In the genomic region with DNA sequence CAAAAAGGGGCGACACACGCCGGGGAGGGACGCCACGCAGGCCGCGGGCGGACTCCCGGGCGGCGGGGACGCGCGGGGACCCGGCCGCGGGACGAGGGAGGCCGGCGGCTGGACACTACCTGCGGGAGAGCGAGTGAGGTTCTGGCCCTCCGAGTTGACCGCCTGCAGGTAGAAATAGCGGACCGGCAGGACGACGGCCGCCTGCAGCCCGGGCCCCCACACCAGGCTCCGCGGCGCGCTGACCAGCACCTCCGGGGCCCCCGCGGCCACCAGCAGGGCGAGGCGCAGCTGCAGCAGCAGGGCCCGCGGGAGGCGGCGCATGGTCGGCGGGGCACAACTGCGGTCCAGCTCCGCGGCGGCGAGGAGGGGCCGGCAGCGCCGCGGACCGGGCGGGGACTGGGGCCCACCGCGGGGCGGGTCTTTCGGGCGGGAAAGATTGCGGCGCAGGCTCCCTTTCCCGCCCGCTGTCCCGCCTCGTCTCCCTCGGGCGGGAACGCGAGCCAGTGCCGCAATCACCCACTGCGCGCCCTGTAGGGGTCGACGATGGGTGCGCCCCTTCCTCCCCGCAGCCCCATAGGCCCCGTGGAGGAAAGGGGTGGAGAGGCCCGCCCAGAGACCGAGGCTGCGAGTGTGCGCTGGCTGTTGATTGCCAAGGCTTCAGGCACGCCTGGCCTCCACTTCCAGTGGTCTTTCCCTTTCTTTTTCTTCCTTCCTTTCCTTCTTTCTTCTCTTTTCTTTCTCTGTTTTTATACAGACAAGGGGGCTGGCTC, we compare ENCODE assay signal across 8 cellular contexts. TPM values are rescaled to one million over a fixed set of nuclear protein-coding genes. Genes with fewer than 3 reads are reported as not detected.
DNase-seq lines count a peak whose midpoint lies in the region; ATAC-seq and TF ChIP-seq lines count a peak whose summit lies in the region.

TSS of gene POGLUT3 (minus strand) at position 339 of the 770 bp plus-strand sequence. CDS start at position 321, 18 bp downstream.

- intact Hi-C loops in Right ventricle myocardium superior (cut with DNase I): loop anchor here (10.0 kb wide), 1 partner anchor 157 kb away; no protein-coding TSS in a partner anchor
- intact Hi-C loops in uterus (cut with DNase I; ENCODE audit: low total_unique reads): no loop called here

- peak; percentile 22 to 36 for TF ChIP-seq POLR2A in uterus (IDR thresholded peaks at IDR 0.05)

- H3K79me2 ChIP-seq in parathyroid adenoma: peaks cover 5% of the 10 kb centered on the region

- ATAC-seq in GM21723 (IDR thresholded peaks at IDR 0.05; ENCODE audit: unreplicated experiment): peak; percentile 64
- ATAC-seq in Right ventricle myocardium superior (ENCODE audit: poor library complexity): peak; percentile 92

- peak within 1 kb of the TSS; percentile 72 for H3K4me2 ChIP-seq in parathyroid adenoma (ENCODE audit: low read length)

- H3K27me3 ChIP-seq in adipocyte (replicated peaks; ENCODE audit: control insufficient read depth, insufficient read depth, low read length): no peaks in the 10 kb centered on the region
- no peaks in the 10 kb centered on the region for H3K27me3 ChIP-seq in parathyroid adenoma (ENCODE audit: control insufficient read depth, insufficient read depth, low read length)
- H3K27me3 ChIP-seq in uterus: no peaks in the 10 kb centered on the region

- no peaks in the 10 kb centered on the region for H3K36me3 ChIP-seq in adipocyte (ENCODE audit: control insufficient read depth, insufficient read depth, low read length, severe bottlenecking)
- H3K36me3 ChIP-seq in parathyroid adenoma (ENCODE audit: control insufficient read depth, insufficient read depth, low read length): no peaks in the 10 kb centered on the region
- H3K36me3 ChIP-seq in uterus: no peaks in the 10 kb centered on the region

- TF ChIP-seq CTCF in parathyroid adenoma (IDR thresholded peaks at IDR 0.05) (no peak), uterus (IDR thresholded peaks at IDR 0.05) (peak in 1 of 4 experiments; percentile 31)

- H3K4me3 ChIP-seq in adipocyte (ENCODE audit: low read length) (peak within 1 kb of the TSS; percentile 86), parathyroid adenoma (ENCODE audit: low read depth, low read length) (peak within 1 kb of the TSS; percentile 68), uterus (peak within 1 kb of the TSS; percentile 55 to 83)

- peaks cover 14% of the 10 kb centered on the region for H3K4me1 ChIP-seq in adipocyte (ENCODE audit: control insufficient read depth, insufficient read depth, low read length)
- peaks cover 12% of the 10 kb centered on the region for H3K4me1 ChIP-seq in parathyroid adenoma
- H3K4me1 ChIP-seq in uterus: no peaks in the 10 kb centered on the region

- H3K27ac ChIP-seq in parathyroid adenoma (peak within 1 kb of the TSS; percentile 94), uterus (peak within 1 kb of the TSS; percentile 96 to 99)

- DNase-seq in Daoy (ENCODE audit: low read depth) (peak; percentile 75), LHCN-M2 (ENCODE audit: low read depth) (peak; percentile 65), SW480 (ENCODE audit: low spot score) (peak; percentile 56), adipocyte (ENCODE audit: low read depth) (peak; percentile 80), Right ventricle myocardium superior (peak; percentile 77), uterus (peak; percentile 45 to 65)

- H3K9ac ChIP-seq in adipocyte (ENCODE audit: low read length) (peak within 1 kb of the TSS; percentile 86), parathyroid adenoma (peak within 1 kb of the TSS; percentile 80)

- no peaks in the 10 kb centered on the region for H3K9me3 ChIP-seq in adipocyte (ENCODE audit: control insufficient read depth, low read length)
- H3K9me3 ChIP-seq in parathyroid adenoma (ENCODE audit: control insufficient read depth, low read length): no peaks in the 10 kb centered on the region
- H3K9me3 ChIP-seq in uterus: no peaks in the 10 kb centered on the region

- peak within 1 kb of the TSS; percentile 87 for H2AFZ ChIP-seq in parathyroid adenoma

RNA-seq across cellular contexts. Expression of gene POGLUT3, which starts in this region (rescaled TPM):
- 16.6 and 23.2 TPM in 2 replicates for total RNA-seq in Daoy (2014; rRNA removed; shearing (Covaris generic))
- 83.2 and 86.9 TPM in 2 replicates for total RNA-seq in LHCN-M2 (2014; rRNA removed)
- polyA plus RNA-seq in LHCN-M2 (2012): 27.6 TPM
- 11.3 TPM for total RNA-seq in Right ventricle myocardium superior
- total RNA-seq in uterus: 100 to 1,000 TPM in 1 of 4 donors, 10 to 100 TPM in 3; 30.0 to 106 (median 51.1) TPM

Comparison
In these comparisons a context has a peak if more than half of its experiments do, and no peak if none do; other contexts are left out.
1. Peak in every context shown above with its lines: DNase-seq, ATAC-seq, H3K4me3 ChIP-seq and H3K27ac ChIP-seq.